In genomic region chr1:101496109-101496508, GRCh38 we compare ENCODE assay signal across 16 cellular contexts.
"Had no signal": no experiment of that assay in that cellular context is flagged by ENCODE, and none has a peak within 500 bp of the region (broad histone marks: within the 10 kb centered on the region; RNA-seq: fewer than 3 reads in every experiment).

No MANE protein-coding gene starts in this region.

- H3K27ac ChIP-seq: colonic mucosa, esophagus squamous epithelium, left lung, neural progenitor cell, psoas muscle, right lobe of liver, thyroid gland had no signal

- H3K27me3 ChIP-seq: colonic mucosa, esophagus squamous epithelium, left lung, neural progenitor cell, right lobe of liver, thyroid gland had no signal

- H3K9ac ChIP-seq: neural progenitor cell had no signal

- H3K9me3 ChIP-seq: colonic mucosa, esophagus squamous epithelium, left lung, psoas muscle, right lobe of liver, thyroid gland had no signal

- H2AFZ ChIP-seq: neural progenitor cell had no signal

- H3K4me1 ChIP-seq: colonic mucosa, esophagus squamous epithelium, left lung, neural progenitor cell, psoas muscle, right lobe of liver, thyroid gland had no signal

- H3K4me1 Mint-ChIP-seq: naive B cell, neural progenitor cell had no signal

- H3K27ac Mint-ChIP-seq: naive B cell, neural progenitor cell had no signal

- H3K4me3 Mint-ChIP-seq: naive B cell, neural progenitor cell had no signal

- H3K4me3 ChIP-seq: colonic mucosa, esophagus squamous epithelium, left lung, neural progenitor cell, psoas muscle, right lobe of liver, smooth muscle cell, thyroid gland had no signal

- H3K36me3 Mint-ChIP-seq: neural progenitor cell had no signal

- H3K4me2 ChIP-seq: neural progenitor cell, smooth muscle cell had no signal

- DNase-seq: activated CD4-positive, alpha-beta T cell treated with anti-CD3 and anti-CD28 coated beads for 4 hours; activated gamma-delta T cell treated with Interleukin-2 at 50 U/mL for 16 hours; central memory CD4-positive, alpha-beta T cell; colonic mucosa; esophagus squamous epithelium; hippocampal formation; naive B cell; psoas muscle; right lobe of liver; T-helper 1 cell; T1000; thyroid gland had no signal

- ATAC-seq: left lung, psoas muscle, right lobe of liver, SK-N-SH treated with all-trans-retinoic acid at 6 μM for 48 hours had no signal

- H3K36me3 ChIP-seq: colonic mucosa, esophagus squamous epithelium, left lung, neural progenitor cell, right lobe of liver, thyroid gland had no signal
